ENCODE assay signal across 9 cellular contexts in genomic region chr18:43587538-43588153, GRCh38.
DNase-seq lines count a peak whose midpoint lies in the region; ATAC-seq and TF ChIP-seq lines count a peak whose summit lies in the region.
"Had no signal": no experiment of that assay in that cellular context is flagged by ENCODE, and none has a peak within 500 bp of the region (broad histone marks: within the 10 kb centered on the region; RNA-seq: fewer than 3 reads in every experiment).

No MANE protein-coding gene starts in this region.

- H3K4me2 ChIP-seq in SK-N-SH = no peak overlapping the region

- H3K9me2 ChIP-seq in SK-N-SH = 0 out of 2 replicates have a peak, but pooled peaks cover 3% of the 10 kb centered on the region

- no peak overlapping the region for H2AFZ ChIP-seq in SK-N-SH (ENCODE audit: low read depth)

- TF ChIP-seq EP300 in SK-N-SH (IDR thresholded peaks at IDR 0.05; ENCODE audit: borderline replicate concordance in 1 of 2, low read depth in 1 of 2, low read length in 1 of 2) (no peak), gastroesophageal sphincter (IDR thresholded peaks at IDR 0.05) (no peak)

- no peak overlapping the region for H3K4me3 ChIP-seq in SK-N-SH (ENCODE audit: low read depth in 2 of 2, low read length in 1 of 2)
- no peak overlapping the region for H3K4me3 ChIP-seq in gastroesophageal sphincter
- H3K4me3 ChIP-seq in retinal pigment epithelial cell (ENCODE audit: low read length) = no peak overlapping the region
- H3K4me3 ChIP-seq: SJCRH30 had no signal

- no peak overlapping the region for H3K9ac ChIP-seq in SK-N-SH

- TF ChIP-seq CTCF in LNCAP (IDR thresholded peaks at IDR 0.05) (peak; percentile 70; the same call in 1 of the 2 replicates), SK-N-SH (IDR thresholded peaks at IDR 0.05) (peak; percentile 75), gastroesophageal sphincter (IDR thresholded peaks at IDR 0.05) (peak; percentile 76 to 82 (median 78)), retinal pigment epithelial cell (conservative IDR thresholded peaks at IDR 0.05; ENCODE audit: low read depth, low read length) (peak; percentile 84)

- H3F3A ChIP-seq in SK-N-SH (replicated peaks; ENCODE audit: insufficient read depth) = no peaks in the 10 kb centered on the region

- H3K4me1 ChIP-seq in SK-N-SH (ENCODE audit: control insufficient read depth in 1 of 2, insufficient read depth in 2 of 2, low read depth in 1 of 2, low read length in 1 of 2) (peaks cover 0 to 3% of the 10 kb centered on the region in 2 experiments; a peak in 2 of 4 replicates), gastroesophageal sphincter (no peaks in the 10 kb centered on the region)
- H3K4me1 ChIP-seq: SJCRH30 had no signal

- no peak overlapping the region for H3K27ac ChIP-seq in SK-N-SH (ENCODE audit: low read depth in 2 of 2, low read length in 1 of 2)
- no peak overlapping the region for H3K27ac ChIP-seq in gastroesophageal sphincter
- H3K27ac ChIP-seq: SJCRH30 had no signal

- TF ChIP-seq RAD21 in SK-N-SH (IDR thresholded peaks at IDR 0.05; ENCODE audit: low read length) = peak; percentile 75

- WGBS in SK-N-SH (ENCODE audit: low lambda C conversion rate) = 0% methylated on average over 1 of the region's 1 CpG
- 0% methylated on average over 1 of the region's 1 CpG for WGBS in gastroesophageal sphincter (ENCODE audit: low coverage in 1 of 2), 2 donors

- peak; percentile 60 for ATAC-seq in GM21423 (IDR thresholded peaks at IDR 0.05; ENCODE audit: unreplicated experiment)
- ATAC-seq in gastroesophageal sphincter = no peak
- no peak for ATAC-seq in GM19397 (IDR thresholded peaks at IDR 0.05; ENCODE audit: unreplicated experiment)

- no peaks in the 10 kb centered on the region for H4K20me1 ChIP-seq in SK-N-SH (ENCODE audit: insufficient read depth)

- POLR2A ChIA-PET in SK-N-SH (lab: Yijun Ruan, JAX) = interaction anchor here (0.6 kb wide), 1 partner anchor 522 kb away, joined by 3 read pairs; no protein-coding TSS in a partner anchor

- no peak for TF ChIP-seq POLR2A in gastroesophageal sphincter (IDR thresholded peaks at IDR 0.05)

- no peaks in the 10 kb centered on the region for H3K79me2 ChIP-seq in SK-N-SH (ENCODE audit: insufficient read depth)

- CTCF ChIA-PET in SK-N-SH (lab: Yijun Ruan, JAX) = interaction anchor here (0.6 to 18.8 kb wide), 21 partner anchors 8 to 1536 kb away, joined by 3 to 636 read pairs (median 4); partner anchors contain the start of gene SYT4

- H3K9me3 ChIP-seq in SK-N-SH (no peaks in the 10 kb centered on the region), gastroesophageal sphincter (no peaks in the 10 kb centered on the region)
- H3K9me3 ChIP-seq: SJCRH30 had no signal

- H3K36me3 ChIP-seq in SK-N-SH (replicated peaks in 1 of 2; ENCODE audit: control insufficient read depth in 1 of 2, insufficient read depth in 2 of 2, low read length in 1 of 2) = no peaks in the 10 kb centered on the region
- no peaks in the 10 kb centered on the region for H3K36me3 ChIP-seq in gastroesophageal sphincter
- H3K36me3 ChIP-seq: SJCRH30 had no signal

- no peaks in the 10 kb centered on the region for H3K27me3 ChIP-seq in SK-N-SH (ENCODE audit: insufficient read depth)
- no peaks in the 10 kb centered on the region for H3K27me3 ChIP-seq in gastroesophageal sphincter
- H3K27me3 ChIP-seq: SJCRH30 had no signal

- DNase-seq in DMS53 (lab: John Stamatoyannopoulos, UW) (peak; percentile 80), SK-N-SH (peak; percentile 68), retinal pigment epithelial cell (ENCODE audit: low read depth) (no peak)
- no peak for DNase-seq in stimulated activated CD4-positive, alpha-beta T cell treated with anti-CD3 and anti-CD28 coated beads, Interleukin-12 subunit alpha, Interleukin-12 subunit beta, amount 100 ng/mL, for 4 hours

TF ChIP-seq in SK-N-SH, 30 proteins besides CTCF, POLR2A, EP300 and RAD21:
- no peak for TF ChIP-seq PBX3 (IDR thresholded peaks at IDR 0.05)
- 0 out of 2 replicates have a peak, but pooled peaks have one; percentile 7 for TF ChIP-seq RCOR1 (IDR thresholded peaks at IDR 0.05; ENCODE audit: low read length)
- no peak for TF ChIP-seq CHD2 (IDR thresholded peaks at IDR 0.05; ENCODE audit: low read length, partially characterized antibody)
- no peak for TF ChIP-seq REST (IDR thresholded peaks at IDR 0.05; ENCODE audit: low read depth, low read length)
- peak; percentile 88 for TF ChIP-seq SMC3 (IDR thresholded peaks at IDR 0.05; ENCODE audit: low read depth, low read length)

Comparison
In these comparisons a context has a peak if more than half of its experiments do, and no peak if none do; other contexts are left out.
1. DNase-seq: peak in DMS53 (single experiment) and SK-N-SH (single experiment); none in retinal pigment epithelial cell (single experiment) and stimulated activated CD4-positive, alpha-beta T cell treated with anti-CD3 and anti-CD28 coated beads, Interleukin-12 subunit alpha, Interleukin-12 subunit beta, amount 100 ng/mL, for 4 hours (single experiment).
2. Peak in every context shown above with its lines, with median percentiles within 50 percentile points of each other: CTCF ChIP-seq.